ENCODE assay signal across 1 cellular context in the genomic region with DNA sequence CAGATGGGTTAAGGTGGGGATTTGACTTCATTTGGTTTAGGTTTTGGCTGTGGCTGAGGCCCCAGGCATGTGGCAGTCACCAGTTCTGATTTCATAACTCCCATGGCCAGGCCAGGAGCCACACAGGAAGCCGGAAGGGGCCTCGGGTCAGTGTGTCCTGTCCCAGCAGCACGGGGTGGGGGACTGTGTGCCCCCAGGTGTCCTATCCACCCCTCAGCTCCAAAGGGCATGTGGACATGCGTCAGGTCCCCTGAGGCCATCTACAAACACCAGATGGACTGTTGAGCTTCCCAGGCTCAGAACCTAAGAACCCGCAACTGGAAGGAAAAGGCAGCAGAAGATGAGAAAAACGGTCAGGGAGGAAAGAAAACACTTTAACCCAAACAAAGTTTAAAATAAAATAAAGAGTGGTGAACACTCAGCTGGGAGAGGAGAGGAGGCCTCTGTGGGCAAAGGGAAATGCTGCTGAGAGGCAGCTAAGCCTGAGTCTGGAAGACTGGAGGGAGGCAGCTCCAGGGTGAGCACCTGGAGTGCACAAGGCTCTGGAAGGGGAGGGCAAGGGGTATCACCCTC.
TF ChIP-seq lines count a peak whose summit lies in the region.

No MANE protein-coding gene starts in this region.

TF ChIP-seq in HEK293, 187 proteins besides CTCF, POLR2A, EP300 and RAD21:
- TF ChIP-seq, protein P1, sequence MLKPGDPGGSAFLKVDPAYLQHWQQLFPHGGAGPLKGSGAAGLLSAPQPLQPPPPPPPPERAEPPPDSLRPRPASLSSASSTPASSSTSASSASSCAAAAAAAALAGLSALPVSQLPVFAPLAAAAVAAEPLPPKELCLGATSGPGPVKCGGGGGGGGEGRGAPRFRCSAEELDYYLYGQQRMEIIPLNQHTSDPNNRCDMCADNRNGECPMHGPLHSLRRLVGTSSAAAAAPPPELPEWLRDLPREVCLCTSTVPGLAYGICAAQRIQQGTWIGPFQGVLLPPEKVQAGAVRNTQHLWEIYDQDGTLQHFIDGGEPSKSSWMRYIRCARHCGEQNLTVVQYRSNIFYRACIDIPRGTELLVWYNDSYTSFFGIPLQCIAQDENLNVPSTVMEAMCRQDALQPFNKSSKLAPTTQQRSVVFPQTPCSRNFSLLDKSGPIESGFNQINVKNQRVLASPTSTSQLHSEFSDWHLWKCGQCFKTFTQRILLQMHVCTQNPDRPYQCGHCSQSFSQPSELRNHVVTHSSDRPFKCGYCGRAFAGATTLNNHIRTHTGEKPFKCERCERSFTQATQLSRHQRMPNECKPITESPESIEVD (tag by site-specific recombination; IDR thresholded peaks at IDR 0.05) = no peak
- no peak for TF ChIP-seq ZNF398 (tag by site-specific recombination; IDR thresholded peaks at IDR 0.05)
- no peak for TF ChIP-seq ZNF19 (tag by site-specific recombination; IDR thresholded peaks at IDR 0.05; ENCODE audit: low read depth)
- no peak for TF ChIP-seq YY1 (tag by site-specific recombination; IDR thresholded peaks at IDR 0.05)
- TF ChIP-seq ZIC2 (tag by site-specific recombination; IDR thresholded peaks at IDR 0.05) = peak; percentile 29; the same call in 1 of the 2 replicates
- TF ChIP-seq ZNF423 (tag by site-specific recombination; IDR thresholded peaks at IDR 0.05) = no peak
- TF ChIP-seq ZNF354C (tag by site-specific recombination; IDR thresholded peaks at IDR 0.05; ENCODE audit: borderline replicate concordance, low read depth) = no peak
- no peak for TF ChIP-seq ZNF362 (tag by site-specific recombination; IDR thresholded peaks at IDR 0.05)
